In the genomic region with DNA sequence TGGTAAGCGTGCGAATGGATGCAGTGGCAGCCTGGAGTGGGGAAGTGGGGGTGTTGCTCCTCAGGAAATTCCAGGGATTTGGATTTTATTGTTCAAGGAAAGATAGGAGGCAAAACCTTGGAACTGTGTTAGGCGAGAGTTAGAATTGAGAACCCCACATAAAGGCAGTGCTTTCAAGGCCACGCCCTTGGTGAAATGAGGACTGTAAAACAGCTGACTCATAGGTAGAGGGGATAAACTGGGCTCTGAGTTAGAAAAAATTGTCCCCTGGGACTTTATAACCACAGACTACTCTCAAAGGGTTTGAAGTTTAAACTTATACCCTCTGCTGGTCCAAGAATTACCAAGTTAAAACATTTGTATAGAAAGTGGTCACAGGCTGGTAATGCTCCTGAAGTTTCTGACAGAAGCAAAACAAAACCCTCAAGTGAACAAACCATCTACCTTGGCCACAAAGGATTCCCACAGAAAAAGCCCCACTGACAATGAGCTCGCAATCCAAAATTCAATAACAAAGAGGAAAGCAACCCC, we compare ENCODE assay signal across 10 cellular contexts.
DNase-seq lines count a peak whose midpoint lies in the region; ATAC-seq and TF ChIP-seq lines count a peak whose summit lies in the region.
"Had no signal": no experiment of that assay in that cellular context is flagged by ENCODE, and none has a peak within 500 bp of the region (broad histone marks: within the 10 kb centered on the region; RNA-seq: fewer than 3 reads in every experiment).

No MANE protein-coding gene starts in this region.

- ATAC-seq in left cardiac atrium (no peak), HG02852 (IDR thresholded peaks at IDR 0.05; ENCODE audit: unreplicated experiment) (peak; percentile 70)

- H3K27me3 ChIP-seq in SJSA1 (replicated peaks) (no peaks in the 10 kb centered on the region), vagina (no peaks in the 10 kb centered on the region)

- no peak for TF ChIP-seq POLR2A in vagina (IDR thresholded peaks at IDR 0.05)

- H3K9me3 ChIP-seq in SJSA1 (replicated peaks) (no peaks in the 10 kb centered on the region), vagina (no peaks in the 10 kb centered on the region)

- peak; percentile 15 for DNase-seq in cardiac septum (ENCODE audit: low spot score)
- DNase-seq in left cardiac atrium = no peak
- peak; percentile 51 to 56 for DNase-seq in SJSA1 (ENCODE audit: low read depth in 1 of 2, low spot score in 2 of 2)
- peak; percentile 22 for DNase-seq in vagina (ENCODE audit: extremely low spot score in 2 of 2)
- DNase-seq in NCI-H82 (lab: John Stamatoyannopoulos, UW) = no peak
- no peak for DNase-seq in kidney glomerular epithelial cell (lab: John Stamatoyannopoulos, UW)
- no peak for DNase-seq in superior temporal gyrus (ENCODE audit: extremely low spot score)
- DNase-seq: activated effector memory CD4-positive, alpha-beta T cell treated with Interleukin-2 at 50 U/mL for 16 hours; NCI-H510A treated with DMSO at 0.1 percent for 48 hours had no signal

- H3K4me3 ChIP-seq in SJSA1 (no peak overlapping the region), vagina (no peak overlapping the region)

- TF ChIP-seq CTCF in vagina (IDR thresholded peaks at IDR 0.05) = no peak

- H3K27ac ChIP-seq in SJSA1 (peak overlapping the region; percentile 73), vagina (no peak overlapping the region)

- H3K36me3 ChIP-seq in SJSA1 (no peaks in the 10 kb centered on the region), vagina (no peaks in the 10 kb centered on the region)

- intact Hi-C loops in cardiac septum (cut with DNase I) = no loop called here
- intact Hi-C loops in left cardiac atrium (cut with DNase I) = no loop called here
- intact Hi-C loops in vagina (cut with DNase I) = no loop called here

- H3K4me1 ChIP-seq in SJSA1 (replicated peaks) (peaks cover 16% of the 10 kb centered on the region), vagina (no peaks in the 10 kb centered on the region)

Comparison
In these comparisons a context has a peak if more than half of its experiments do, and no peak if none do; other contexts are left out.
1. DNase-seq: peak in cardiac septum (single experiment), SJSA1 (2 of 2) and vagina (2 of 2); none in left cardiac atrium (single experiment), NCI-H82 (single experiment), kidney glomerular epithelial cell (single experiment) and superior temporal gyrus (single experiment).